ENCODE assay signal across 6 cellular contexts in the genomic region with DNA sequence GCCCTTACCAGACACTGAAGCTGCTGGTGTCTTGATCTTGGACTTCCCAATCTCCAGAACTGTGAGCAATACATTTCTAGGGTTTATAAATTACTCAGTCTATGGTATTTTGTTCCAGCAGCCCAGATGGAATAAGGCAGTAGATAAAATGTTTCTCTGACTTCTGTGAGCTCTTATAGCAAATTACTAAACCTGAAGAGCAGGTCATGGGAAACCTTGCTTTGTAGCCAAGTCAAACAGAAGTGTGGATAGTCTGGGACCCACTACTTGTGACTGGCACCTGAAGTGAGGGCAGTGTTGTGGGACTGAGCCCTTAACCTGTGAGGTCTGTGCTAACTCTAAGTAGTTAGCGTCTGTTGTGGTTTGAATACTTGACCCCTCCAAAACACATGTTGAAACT. TPM values are rescaled to one million over a fixed set of nuclear protein-coding genes. Genes with fewer than 3 reads are reported as not detected.
"Had no signal": no experiment of that assay in that cellular context is flagged by ENCODE, and none has a peak within 500 bp of the region (broad histone marks: within the 10 kb centered on the region; RNA-seq: fewer than 3 reads in every experiment).

No MANE protein-coding gene starts in this region.

- ATAC-seq: GM23338, K562 had no signal

- H3K27ac Mint-ChIP-seq: GM23338, H9 had no signal

- H3K4me2 ChIP-seq: GM23338 had no signal

- DNase-seq: H9, HCEC 1CT, IMR-90 had no signal

- H3K9me3 Mint-ChIP-seq: GM23338 had no signal

- H3K4me3 Mint-ChIP-seq: GM23338, H9 had no signal

- H3K4me3 ChIP-seq: GM23338, K562 had no signal

RNA-seq across cellular contexts. Expression of a gene that starts 41.5 kb away (rescaled TPM):
- total RNA-seq: HT-29, IMR-90, K562 had no signal
